ENCODE assay signal across 8 cellular contexts in the genomic region with DNA sequence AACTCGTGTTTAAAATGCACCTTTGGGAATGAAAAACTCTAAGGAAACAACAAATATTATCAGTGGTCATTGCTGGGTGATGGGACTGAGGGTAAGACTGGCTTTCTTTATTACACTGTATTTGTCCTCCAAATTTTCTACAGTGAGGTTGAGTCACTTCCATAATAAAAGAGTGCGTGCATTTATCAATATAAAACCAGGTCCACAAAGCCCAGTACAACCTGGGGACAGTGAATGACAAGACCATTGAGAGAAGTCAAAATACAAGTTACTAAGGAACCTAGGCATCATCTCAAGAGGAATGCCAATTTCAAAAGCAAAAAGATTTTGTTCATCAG.
DNase-seq lines count a peak whose midpoint lies in the region; ATAC-seq and FAIRE-seq lines count a peak whose summit lies in the region.

No MANE protein-coding gene starts in this region.

- FAIRE-seq in RCC 7860 (lab: Jason Lieb, UNC): no peak

- DNase-seq in stimulated activated naive CD8-positive, alpha-beta T cell treated with anti-CD3 and anti-CD28 coated beads, Interleukin-15, Interleukin-2, amounts not matched to agents 100 U/mL and 50 U/mL, for 24 hours: no peak
- no peak for DNase-seq in activated naive CD4-positive, alpha-beta T cell treated with anti-CD3 and anti-CD28 coated beads, Interleukin-2, amount 50 U/mL, for 72 hours (ENCODE audit: low spot score in 2 of 2)
- no peak for DNase-seq in left lobe of liver (ENCODE audit: low spot score)
- no peak for DNase-seq in activated gamma-delta T cell (lab: John Stamatoyannopoulos, UW)
- DNase-seq in RCC 7860 (ENCODE audit: low spot score): no peak
- DNase-seq in SKM-1 treated with dmso at 0.1 percent for 144 hours (lab: John Stamatoyannopoulos, UW; ENCODE audit: unreplicated experiment): no peak

- no peaks in the 10 kb centered on the region for H3K36me3 Mint-ChIP-seq in stimulated activated naive CD8-positive, alpha-beta T cell treated with anti-CD3 and anti-CD28 coated beads, Interleukin-15, Interleukin-2, amounts not matched to agents 100 ng/mL and 50 ng/mL, for 24 hours (ENCODE audit: low read depth)
- H3K36me3 Mint-ChIP-seq in activated naive CD4-positive, alpha-beta T cell treated with anti-CD3 and anti-CD28 coated beads, Interleukin-2, amount 50 U/mL, for 72 hours: no peaks in the 10 kb centered on the region

- H3K4me3 Mint-ChIP-seq in stimulated activated naive CD8-positive, alpha-beta T cell treated with anti-CD3 and anti-CD28 coated beads, Interleukin-15, Interleukin-2, amounts not matched to agents 100 ng/mL and 50 ng/mL, for 24 hours: peak overlapping the region; percentile 88

- ATAC-seq in stimulated activated naive CD8-positive, alpha-beta T cell treated with anti-CD3 and anti-CD28 coated beads, Interleukin-15, Interleukin-2, amounts not matched to agents 100 U/mL and 50 U/mL, for 24 hours: no peak
- no peak for ATAC-seq in activated naive CD4-positive, alpha-beta T cell treated with anti-CD3 and anti-CD28 coated beads, Interleukin-2, amount 50 U/mL, for 72 hours
- ATAC-seq in left lobe of liver (peak; percentile 17), GM21528 (IDR thresholded peaks at IDR 0.05; ENCODE audit: low FRiP score, unreplicated experiment) (no peak)

- no peaks in the 10 kb centered on the region for H3K9me3 Mint-ChIP-seq in stimulated activated naive CD8-positive, alpha-beta T cell treated with anti-CD3 and anti-CD28 coated beads, Interleukin-15, Interleukin-2, amounts not matched to agents 100 ng/mL and 50 ng/mL, for 24 hours
- no peaks in the 10 kb centered on the region for H3K9me3 Mint-ChIP-seq in activated naive CD4-positive, alpha-beta T cell treated with anti-CD3 and anti-CD28 coated beads, Interleukin-2, amount 50 U/mL, for 72 hours

- H3K4me1 Mint-ChIP-seq in stimulated activated naive CD8-positive, alpha-beta T cell treated with anti-CD3 and anti-CD28 coated beads, Interleukin-15, Interleukin-2, amounts not matched to agents 100 ng/mL and 50 ng/mL, for 24 hours (ENCODE audit: low read depth): peaks cover 14% of the 10 kb centered on the region

- H3K27ac Mint-ChIP-seq in stimulated activated naive CD8-positive, alpha-beta T cell treated with anti-CD3 and anti-CD28 coated beads, Interleukin-15, Interleukin-2, amounts not matched to agents 100 ng/mL and 50 ng/mL, for 24 hours: peak overlapping the region; percentile 96
- peak overlapping the region; percentile 86 to 95 for H3K27ac Mint-ChIP-seq in activated naive CD4-positive, alpha-beta T cell treated with anti-CD3 and anti-CD28 coated beads, Interleukin-2, amount 50 U/mL, for 72 hours

- peaks cover 6% of the 10 kb centered on the region for H3K27me3 Mint-ChIP-seq in stimulated activated naive CD8-positive, alpha-beta T cell treated with anti-CD3 and anti-CD28 coated beads, Interleukin-15, Interleukin-2, amounts not matched to agents 100 ng/mL and 50 ng/mL, for 24 hours
